Comparison of ENCODE assay signal across 8 cellular contexts in the genomic region with DNA sequence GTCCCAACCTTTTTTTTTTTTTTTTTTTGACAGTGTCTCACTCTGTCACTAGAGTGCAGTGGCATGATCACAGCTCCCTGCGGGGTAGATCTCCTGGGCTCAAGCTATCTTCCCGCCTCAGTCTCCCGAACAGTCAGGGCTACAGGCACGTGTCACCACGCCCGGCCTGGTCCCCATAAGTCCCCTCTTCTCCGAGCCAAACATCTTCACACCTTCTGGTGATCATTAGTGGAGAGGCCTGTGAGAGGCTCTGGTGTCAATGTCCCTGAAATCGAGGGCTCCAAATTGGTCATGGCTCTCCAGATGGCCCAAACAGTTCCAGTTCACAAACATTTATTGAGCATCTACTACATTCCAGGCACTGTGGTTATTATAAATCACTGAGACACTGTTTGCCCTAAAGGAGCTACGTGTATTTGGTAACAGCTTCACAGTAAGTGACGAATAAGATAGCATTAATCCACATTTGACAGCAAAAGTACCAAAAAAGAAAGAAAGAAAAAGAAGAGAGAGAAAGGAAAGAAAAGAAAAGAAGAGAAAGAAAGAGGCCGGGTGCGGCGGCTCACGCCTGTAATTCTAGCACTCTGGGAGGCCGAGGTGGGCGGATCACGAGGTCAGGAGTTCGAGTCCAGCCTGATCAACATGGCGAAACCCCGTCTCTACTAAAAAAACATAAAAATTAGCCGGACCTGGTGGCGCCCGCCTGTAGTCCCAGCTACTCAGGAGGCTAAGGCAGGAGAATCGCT. TPM values are rescaled to one million over a fixed set of nuclear protein-coding genes. Genes with fewer than 3 reads are reported as not detected.
DNase-seq lines count a peak whose midpoint lies in the region; ATAC-seq lines count a peak whose summit lies in the region.

No MANE protein-coding gene starts in this region.

- H3K27ac Mint-ChIP-seq in activated T-helper 17 cell treated with anti-CD3 and anti-CD28 coated beads, Interleukin-2, amount 50 U/mL, for 72 hours = peak overlapping the region; percentile 96
- H3K27ac Mint-ChIP-seq in stimulated activated effector memory CD8-positive, alpha-beta T cell treated with anti-CD3 and anti-CD28 coated beads, Interleukin-12 subunit alpha, Interleukin-12 subunit beta, amount 100 ng/mL, for 72 hours = peak overlapping the region; percentile 99

- H3K27ac ChIP-seq in HUES48 (ENCODE audit: low read depth, low read length) = peak overlapping the region; percentile 75

- H3K27me3 ChIP-seq in HUES48 (ENCODE audit: control insufficient read depth, insufficient read depth, low read length) (no peaks in the 10 kb centered on the region), iPS-15b (ENCODE audit: control insufficient read depth, insufficient read depth, low read length) (no peaks in the 10 kb centered on the region)

- ATAC-seq in activated T-helper 17 cell treated with anti-CD3 and anti-CD28 coated beads, Interleukin-2, amount 50 U/mL, for 72 hours (replicated peaks) = no peak
- ATAC-seq in stimulated activated effector memory CD8-positive, alpha-beta T cell treated with anti-CD3 and anti-CD28 coated beads, Interleukin-12 subunit alpha, Interleukin-12 subunit beta, amount 100 ng/mL, for 72 hours = no peak
- ATAC-seq in HG03354 (IDR thresholded peaks at IDR 0.05; ENCODE audit: poor library complexity, severe bottlenecking, unreplicated experiment) = no peak

- no peaks in the 10 kb centered on the region for H3K27me3 Mint-ChIP-seq in activated T-helper 17 cell treated with anti-CD3 and anti-CD28 coated beads, Interleukin-2, amount 50 U/mL, for 72 hours

- 0 out of 2 replicates have a peak, but pooled peaks cover 3% of the 10 kb centered on the region for H3K4me1 ChIP-seq in HUES48 (ENCODE audit: control insufficient read depth, insufficient read depth, low read length)
- H3K4me1 ChIP-seq in iPS-15b (ENCODE audit: control insufficient read depth, insufficient read depth, low read length) = peaks cover 4% of the 10 kb centered on the region

- H3K9ac ChIP-seq in HUES48 (ENCODE audit: low read depth, low read length) = peak overlapping the region; percentile 90
- H3K9ac ChIP-seq in iPS-15b (ENCODE audit: low read depth, low read length) = peak overlapping the region; percentile 93

- H3K9me3 ChIP-seq in HUES48 (ENCODE audit: control insufficient read depth, insufficient read depth, low read length) (no peaks in the 10 kb centered on the region), iPS-15b (ENCODE audit: control insufficient read depth, insufficient read depth, low read length) (no peaks in the 10 kb centered on the region)

- H3K36me3 Mint-ChIP-seq in activated T-helper 17 cell treated with anti-CD3 and anti-CD28 coated beads, Interleukin-2, amount 50 U/mL, for 72 hours (ENCODE audit: low read depth) = peaks cover 47% of the 10 kb centered on the region
- H3K36me3 Mint-ChIP-seq in stimulated activated effector memory CD8-positive, alpha-beta T cell treated with anti-CD3 and anti-CD28 coated beads, Interleukin-12 subunit alpha, Interleukin-12 subunit beta, amount 100 ng/mL, for 72 hours = peaks cover 52% of the 10 kb centered on the region

- no peaks in the 10 kb centered on the region for H3K9me3 Mint-ChIP-seq in activated T-helper 17 cell treated with anti-CD3 and anti-CD28 coated beads, Interleukin-2, amount 50 U/mL, for 72 hours
- no peaks in the 10 kb centered on the region for H3K9me3 Mint-ChIP-seq in stimulated activated effector memory CD8-positive, alpha-beta T cell treated with anti-CD3 and anti-CD28 coated beads, Interleukin-12 subunit alpha, Interleukin-12 subunit beta, amount 100 ng/mL, for 72 hours

- H3K4me1 Mint-ChIP-seq in activated T-helper 17 cell treated with anti-CD3 and anti-CD28 coated beads, Interleukin-2, amount 50 U/mL, for 72 hours = peaks cover 5% of the 10 kb centered on the region
- H3K4me1 Mint-ChIP-seq in stimulated activated effector memory CD8-positive, alpha-beta T cell treated with anti-CD3 and anti-CD28 coated beads, Interleukin-12 subunit alpha, Interleukin-12 subunit beta, amount 100 ng/mL, for 72 hours = peaks cover 20% of the 10 kb centered on the region

- H3K4me3 ChIP-seq in HUES48 (ENCODE audit: low read depth, low read length) (peak overlapping the region; percentile 91), iPS-15b (ENCODE audit: low read depth, low read length) (peak overlapping the region; percentile 98)

- peak overlapping the region; percentile 98 for H3K4me3 Mint-ChIP-seq in activated T-helper 17 cell treated with anti-CD3 and anti-CD28 coated beads, Interleukin-2, amount 50 U/mL, for 72 hours
- peak overlapping the region; percentile 92 for H3K4me3 Mint-ChIP-seq in stimulated activated effector memory CD8-positive, alpha-beta T cell treated with anti-CD3 and anti-CD28 coated beads, Interleukin-12 subunit alpha, Interleukin-12 subunit beta, amount 100 ng/mL, for 72 hours

- H3K36me3 ChIP-seq in HUES48 (ENCODE audit: control insufficient read depth, insufficient read depth, low read length) = peaks cover 22% of the 10 kb centered on the region
- peaks cover 17% of the 10 kb centered on the region for H3K36me3 ChIP-seq in iPS-15b (ENCODE audit: control insufficient read depth, insufficient read depth, low read length)

- no peak for DNase-seq in stimulated activated effector memory CD8-positive, alpha-beta T cell treated with anti-CD3 and anti-CD28 coated beads, Interleukin-12 subunit alpha, Interleukin-12 subunit beta, amount 100 ng/mL, for 72 hours (ENCODE audit: low spot score in 2 of 2)
- DNase-seq in NCI-H748 (lab: John Stamatoyannopoulos, UW; ENCODE audit: unreplicated experiment) (no peak), MV-4-11 (lab: John Stamatoyannopoulos, UW) (no peak), midbrain (lab: John Stamatoyannopoulos, UW) (no peak)

RNA-seq across cellular contexts. Expression of a gene that starts 0.9 kb away (rescaled TPM):
- 10 to 100 TPM; 40.5 to 93.4 TPM for total RNA-seq in activated T-helper 17 cell treated with anti-CD3 and anti-CD28 coated beads, Interleukin-2, amount 50 U/mL, for 72 hours

RNA-seq across cellular contexts. Expression of a gene that starts 8.1 kb away (rescaled TPM):
- not detected for total RNA-seq in activated T-helper 17 cell treated with anti-CD3 and anti-CD28 coated beads, Interleukin-2, amount 50 U/mL, for 72 hours

RNA-seq across cellular contexts. Expression of a gene that starts 28.0 kb away (rescaled TPM):
- 10 to 100 TPM; 36.9 to 39.8 TPM for total RNA-seq in activated T-helper 17 cell treated with anti-CD3 and anti-CD28 coated beads, Interleukin-2, amount 50 U/mL, for 72 hours

RNA-seq across cellular contexts. Expression of a gene that starts 56.0 kb away (rescaled TPM):
- total RNA-seq in activated T-helper 17 cell treated with anti-CD3 and anti-CD28 coated beads, Interleukin-2, amount 50 U/mL, for 72 hours = under 1 TPM; 0.32 to 0.64 TPM
